Comparison of ENCODE assay signal across 8 cellular contexts in genomic region chr1:67441183-67441582, GRCh38. TPM values are rescaled to one million over a fixed set of nuclear protein-coding genes. Genes with fewer than 3 reads are reported as not detected.
DNase-seq lines count a peak whose midpoint lies in the region; ATAC-seq and TF ChIP-seq lines count a peak whose summit lies in the region.

No MANE protein-coding gene starts in this region.

- peak overlapping the region; percentile 49 for H3K4me3 Mint-ChIP-seq in natural killer cell treated with Interleukin-12 subunit alpha and Interleukin-12 subunit beta and Interleukin-15 and Interleukin-18, amount 100 ng/mL, for 72 hours
- H3K4me3 Mint-ChIP-seq in natural killer cell, result no peak overlapping the region
- H3K4me3 Mint-ChIP-seq in CD4-positive, alpha-beta memory T cell, result no peak overlapping the region

- no peaks in the 10 kb centered on the region for H3K4me1 ChIP-seq in CD4-positive, alpha-beta memory T cell (ENCODE audit: insufficient read depth, low read length)

- H3K36me3 Mint-ChIP-seq in natural killer cell treated with Interleukin-12 subunit alpha and Interleukin-12 subunit beta and Interleukin-15 and Interleukin-18, amount 100 ng/mL, for 72 hours, result no peaks in the 10 kb centered on the region
- H3K36me3 Mint-ChIP-seq in natural killer cell, result no peaks in the 10 kb centered on the region
- peaks cover 0 to 4% of the 10 kb centered on the region in 2 donors for H3K36me3 Mint-ChIP-seq in CD4-positive, alpha-beta memory T cell

- no peak overlapping the region for H3K4me3 ChIP-seq in CD4-positive, alpha-beta memory T cell (ENCODE audit: low read length in 2 of 2)

- no peaks in the 10 kb centered on the region for H3K9me3 ChIP-seq in CD4-positive, alpha-beta memory T cell (ENCODE audit: control insufficient read depth in 1 of 2, low read length in 2 of 2)

- no peaks in the 10 kb centered on the region for H3K36me3 ChIP-seq in CD4-positive, alpha-beta memory T cell (ENCODE audit: insufficient read depth, low read length)

- H3K27me3 Mint-ChIP-seq in natural killer cell treated with Interleukin-12 subunit alpha and Interleukin-12 subunit beta and Interleukin-15 and Interleukin-18, amount 100 ng/mL, for 72 hours, result peaks cover 0 to 3% of the 10 kb centered on the region in 2 donors
- peaks cover 0 to 6% of the 10 kb centered on the region in 2 donors for H3K27me3 Mint-ChIP-seq in natural killer cell (ENCODE audit: low read depth in 2 of 2)
- H3K27me3 Mint-ChIP-seq in CD4-positive, alpha-beta memory T cell, result peaks cover 2 to 3% of the 10 kb centered on the region in 2 donors

- no peak for DNase-seq in natural killer cell treated with Interleukin-12 subunit alpha and Interleukin-12 subunit beta and Interleukin-15 and Interleukin-18, amount 100 ng/mL, for 72 hours (ENCODE audit: low spot score)
- no peak for DNase-seq in natural killer cell
- DNase-seq in fibroblast of peridontal ligament (ENCODE audit: extremely low read depth), result peak; percentile 70
- DNase-seq in stimulated activated CD4-positive, alpha-beta T cell treated with anti-CD3 and anti-CD28 coated beads, Interleukin-1b, Interleukin-23, amount 100 ng/mL, for 48 hours, result peak; percentile 41
- DNase-seq in CD4-positive, alpha-beta memory T cell, result no peak
- DNase-seq in RWPE1 (ENCODE audit: low spot score), result no peak
- DNase-seq in ACHN, result no peak

- in situ Hi-C loops in ACHN (cut with HindIII; ENCODE audit: low pct_ligation_motif_present, low pct_unique_long_range_greater_than_20kb, low sequenced_read_pairs), result no loop called here

- intact Hi-C loops in natural killer cell (cut with micrococcal nuclease), result no loop called here
- intact Hi-C loops in CD4-positive, alpha-beta memory T cell (cut with micrococcal nuclease), result no loop called here

- peak in 1 of 2 donors; percentile 45 for ATAC-seq in natural killer cell treated with Interleukin-12 subunit alpha and Interleukin-12 subunit beta and Interleukin-15 and Interleukin-18, amount 100 ng/mL, for 72 hours
- ATAC-seq in natural killer cell (no peak), SK-N-SH treated with all-trans-retinoic acid at 6 μM for 48 hours (peak; percentile 78)

- peaks cover 0 to under 1% of the 10 kb centered on the region in 2 donors for H3K4me1 Mint-ChIP-seq in natural killer cell treated with Interleukin-12 subunit alpha and Interleukin-12 subunit beta and Interleukin-15 and Interleukin-18, amount 100 ng/mL, for 72 hours (ENCODE audit: low read depth in 2 of 2)
- no peaks in the 10 kb centered on the region for H3K4me1 Mint-ChIP-seq in natural killer cell
- H3K4me1 Mint-ChIP-seq in CD4-positive, alpha-beta memory T cell, result no peaks in the 10 kb centered on the region

- H3K27me3 ChIP-seq in CD4-positive, alpha-beta memory T cell (ENCODE audit: insufficient read depth, low read length), result no peaks in the 10 kb centered on the region

- no peak overlapping the region for H3K27ac ChIP-seq in CD4-positive, alpha-beta memory T cell (ENCODE audit: low read depth, low read length)
- H3K27ac ChIP-seq in RWPE1, result no peak overlapping the region

- no peak for TF ChIP-seq CTCF in natural killer cell (IDR thresholded peaks at IDR 0.05)
- no peak for TF ChIP-seq CTCF in RWPE1 (conservative IDR thresholded peaks at IDR 0.05; ENCODE audit: low read depth)

- no peaks in the 10 kb centered on the region for H3K9me3 Mint-ChIP-seq in natural killer cell treated with Interleukin-12 subunit alpha and Interleukin-12 subunit beta and Interleukin-15 and Interleukin-18, amount 100 ng/mL, for 72 hours
- H3K9me3 Mint-ChIP-seq in natural killer cell, result no peaks in the 10 kb centered on the region
- H3K9me3 Mint-ChIP-seq in CD4-positive, alpha-beta memory T cell, result no peaks in the 10 kb centered on the region

- POLR2A ChIA-PET in CD4-positive, alpha-beta memory T cell (lab: Charles Lee; ENCODE audit: partially characterized antibody), result no interaction called here
- POLR2A ChIA-PET in RWPE1 (lab: Yijun Ruan, JAX; ENCODE audit: low non-redundant PET), result no interaction called here

- peak overlapping the region in 1 of 2 donors; percentile 55 for H3K27ac Mint-ChIP-seq in natural killer cell treated with Interleukin-12 subunit alpha and Interleukin-12 subunit beta and Interleukin-15 and Interleukin-18, amount 100 ng/mL, for 72 hours
- H3K27ac Mint-ChIP-seq in natural killer cell, result no peak overlapping the region
- no peak overlapping the region for H3K27ac Mint-ChIP-seq in CD4-positive, alpha-beta memory T cell

- CTCF ChIA-PET in CD4-positive, alpha-beta memory T cell (lab: Charles Lee; ENCODE audit: partially characterized antibody), result interaction anchor here (1.0 kb wide), 1 partner anchor 9 kb away, joined by 3 read pairs; no protein-coding TSS in a partner anchor
- CTCF ChIA-PET in RWPE1 (lab: Yijun Ruan, JAX), result interaction anchor here (0.6 to 0.7 kb wide), 2 partner anchors 23 to 133 kb away, joined by 3 read pairs; partner anchors contain the start of gene IL12RB2

TF ChIP-seq in SK-N-SH treated with all-trans-retinoic acid at 6 μM for 48 hours, 23 proteins besides CTCF, POLR2A, EP300 and RAD21:
- TF ChIP-seq CSRNP3 (CRISPR knock-in tag; IDR thresholded peaks at IDR 0.05) (no peak), ZC3H10 (CRISPR knock-in tag; IDR thresholded peaks at IDR 0.05) (no peak), ARNTL (CRISPR knock-in tag; IDR thresholded peaks at IDR 0.05; ENCODE audit: borderline replicate concordance, low read depth) (no peak), ZNF565 (CRISPR knock-in tag; conservative IDR thresholded peaks at IDR 0.05; ENCODE audit: low read depth) (no peak), CSDC2 (CRISPR knock-in tag; IDR thresholded peaks at IDR 0.05) (no peak), ZFP3 (CRISPR knock-in tag; IDR thresholded peaks at IDR 0.05) (no peak), PPARA (CRISPR knock-in tag; IDR thresholded peaks at IDR 0.05; ENCODE audit: borderline replicate concordance) (no peak), RARB (CRISPR knock-in tag; IDR thresholded peaks at IDR 0.05) (no peak), ISL1 (CRISPR knock-in tag; IDR thresholded peaks at IDR 0.05) (no peak), CREB5 (CRISPR knock-in tag; IDR thresholded peaks at IDR 0.05; ENCODE audit: low read depth) (no peak), PATZ1 (CRISPR knock-in tag; IDR thresholded peaks at IDR 0.05; ENCODE audit: borderline replicate concordance) (no peak), OSR1 (CRISPR knock-in tag; IDR thresholded peaks at IDR 0.05) (no peak), ZFP30 (CRISPR knock-in tag; IDR thresholded peaks at IDR 0.05) (no peak), ZNF8 (CRISPR knock-in tag; IDR thresholded peaks at IDR 0.05) (no peak), TOX (CRISPR knock-in tag; IDR thresholded peaks at IDR 0.05; ENCODE audit: borderline replicate concordance) (no peak), ZNF70 (CRISPR knock-in tag; IDR thresholded peaks at IDR 0.05) (no peak)

RNA-seq across cellular contexts. Expression of gene SERBP1, which starts 11.0 kb away (rescaled TPM):
- total RNA-seq in natural killer cell treated with Interleukin-12 subunit alpha and Interleukin-12 subunit beta and Interleukin-15 and Interleukin-18, amount 100 ng/mL, for 72 hours, result 100 to 1,000 TPM; 319 to 328 TPM
- 100 to 1,000 TPM; 137 to 183 (median 149) TPM for total RNA-seq in natural killer cell
- total RNA-seq in CD4-positive, alpha-beta memory T cell, result 100 to 1,000 TPM; 148 to 154 TPM
- polyA plus RNA-seq in CD4-positive, alpha-beta memory T cell, result 100 to 1,000 TPM in 1 of 2 donors, 10 to 100 TPM in 1; 94.9 to 125 TPM

Comparison
In these comparisons a context has a peak if more than half of its experiments do, and no peak if none do; other contexts are left out.
1. DNase-seq: peak in fibroblast of peridontal ligament (single experiment) and stimulated activated CD4-positive, alpha-beta T cell treated with anti-CD3 and anti-CD28 coated beads, Interleukin-1b, Interleukin-23, amount 100 ng/mL, for 48 hours (single experiment); none in natural killer cell treated with Interleukin-12 subunit alpha and Interleukin-12 subunit beta and Interleukin-15 and Interleukin-18, amount 100 ng/mL, for 72 hours (single experiment), natural killer cell (single experiment), CD4-positive, alpha-beta memory T cell (0 of 5), RWPE1 (single experiment) and ACHN (single experiment).